25 cellular contexts compared by ENCODE assay signal in the genomic region with DNA sequence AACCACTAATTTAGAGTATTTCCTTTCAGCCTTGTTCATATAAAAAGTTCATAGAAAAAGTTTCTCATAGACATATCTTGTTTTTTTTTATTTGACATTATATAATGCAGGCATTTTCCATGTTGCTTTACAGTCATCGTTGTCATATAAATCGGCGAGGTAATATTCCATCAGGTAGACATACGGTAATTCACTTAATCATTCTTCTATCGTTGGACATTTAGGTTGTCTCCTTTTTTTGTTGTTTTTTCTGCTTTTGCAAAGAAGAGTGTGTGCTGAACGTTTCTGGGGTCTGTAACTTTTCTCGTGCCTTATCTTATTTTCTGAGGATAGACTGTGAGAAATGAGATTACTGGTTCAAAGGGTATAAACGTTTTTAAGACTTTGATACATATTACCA.
DNase-seq lines count a peak whose midpoint lies in the region; ATAC-seq and TF ChIP-seq lines count a peak whose summit lies in the region.
"Had no signal": no experiment of that assay in that cellular context is flagged by ENCODE, and none has a peak within 500 bp of the region (broad histone marks: within the 10 kb centered on the region; RNA-seq: fewer than 3 reads in every experiment).

No MANE protein-coding gene starts in this region.

- H3K9me3 ChIP-seq in heart right ventricle = no peaks in the 10 kb centered on the region
- no peaks in the 10 kb centered on the region for H3K9me3 ChIP-seq in heart left ventricle
- no peaks in the 10 kb centered on the region for H3K9me3 ChIP-seq in Karpas-422 (ENCODE audit: low read length)
- H3K9me3 ChIP-seq: breast epithelium, mucosa of descending colon, ovary, suprapubic skin, upper lobe of right lung had no signal

- H3K9me3 Mint-ChIP-seq in stimulated activated naive CD8-positive, alpha-beta T cell treated with anti-CD3 and anti-CD28 coated beads, Interleukin-15, amount 100 ng/mL, for 72 hours = no peaks in the 10 kb centered on the region
- H3K9me3 Mint-ChIP-seq: nephron progenitor cell had no signal

- no peaks in the 10 kb centered on the region for H3K79me2 ChIP-seq in Karpas-422 (ENCODE audit: low read length)

- no peaks in the 10 kb centered on the region for H3K9me2 ChIP-seq in Karpas-422 (replicated peaks; ENCODE audit: insufficient read depth, low read length)

- peak overlapping the region in 1 of 2 donors; percentile 53 for H3K4me3 Mint-ChIP-seq in stimulated activated naive CD8-positive, alpha-beta T cell treated with anti-CD3 and anti-CD28 coated beads, Interleukin-15, amount 100 ng/mL, for 72 hours
- H3K4me3 Mint-ChIP-seq: nephron progenitor cell had no signal

- H3K9ac ChIP-seq in Karpas-422 (ENCODE audit: low read length) = peak overlapping the region; percentile 48

- H3K27me3 Mint-ChIP-seq in stimulated activated naive CD8-positive, alpha-beta T cell treated with anti-CD3 and anti-CD28 coated beads, Interleukin-15, amount 100 ng/mL, for 72 hours = no peaks in the 10 kb centered on the region

- H3K27ac ChIP-seq in heart right ventricle = peak overlapping the region in 6 of 10 donors; percentile 5 to 87 (median 82)
- H3K27ac ChIP-seq in heart left ventricle = peak overlapping the region in 4 of 12 donors; percentile 2 to 89 (median 52)
- peak overlapping the region; percentile 97 for H3K27ac ChIP-seq in Karpas-422 (ENCODE audit: low read length)
- H3K27ac ChIP-seq in caudate nucleus (ENCODE audit: low read depth, low read length) = peak overlapping the region; percentile 39
- H3K27ac ChIP-seq: breast epithelium, HL-60, ovary, suprapubic skin, upper lobe of right lung had no signal

- intact Hi-C loops in heart right ventricle (cut with DNase I) = loop anchor here in 1 of 10 donors (10.0 kb wide), 1 partner anchor 49 kb away; no protein-coding TSS in a partner anchor
- intact Hi-C loops in heart left ventricle (cut with DNase I) = loop anchor here in 1 of 10 donors (1.0 kb wide), 1 partner anchor 43 kb away; no protein-coding TSS in a partner anchor

- no peaks in the 10 kb centered on the region for H4K20me1 ChIP-seq in Karpas-422 (ENCODE audit: insufficient read depth, low read depth, low read length)

- peak overlapping the region; percentile 11; the same call in 1 of the 2 replicates for H2AFZ ChIP-seq in Karpas-422 (ENCODE audit: low read length)

- H3K27me3 ChIP-seq in heart right ventricle (no peaks in the 10 kb centered on the region), heart left ventricle (no peaks in the 10 kb centered on the region), Karpas-422 (ENCODE audit: low read length) (no peaks in the 10 kb centered on the region)
- H3K27me3 ChIP-seq: breast epithelium, ovary, suprapubic skin, upper lobe of right lung had no signal

- H3K36me3 ChIP-seq in heart right ventricle (peaks cover 0 to 54% (median 0%) of the 10 kb centered on the region in 9 donors), heart left ventricle (peaks cover 0 to 46% (median 26%) of the 10 kb centered on the region in 9 donors), Karpas-422 (ENCODE audit: insufficient read depth, low read length) (no peaks in the 10 kb centered on the region)
- H3K36me3 ChIP-seq: breast epithelium, ovary, suprapubic skin, upper lobe of right lung had no signal

- DNase-seq in heart right ventricle (no peak), heart left ventricle (no peak), Karpas-422 (no peak), caudate nucleus (lab: John Stamatoyannopoulos, UW) (no peak)
- DNase-seq in stimulated activated naive CD8-positive, alpha-beta T cell treated with anti-CD3 and anti-CD28 coated beads, Interleukin-15, amount 100 ng/mL, for 72 hours = no peak
- DNase-seq: activated CD4-positive, alpha-beta T cell treated with anti-CD3 and anti-CD28 coated beads, Interleukin-2, amount 50 U/mL, for 1 hour; activated CD8-positive, alpha-beta memory T cell treated with anti-CD3 and anti-CD28 coated beads, Interleukin-2, amount 50 U/mL, for 4 hours; activated gamma-delta T cell; amniotic stem cell; effector memory CD4-positive, alpha-beta T cell; erythroblast; NCI-H510A treated with DMSO at 0.1 percent for 48 hours; nephron progenitor cell; ovary; PC-3; retina; Right ventricle myocardium superior; small intestine; upper lobe of right lung had no signal

- no peak for ATAC-seq in heart right ventricle
- no peak for ATAC-seq in heart left ventricle
- no peak for ATAC-seq in stimulated activated naive CD8-positive, alpha-beta T cell treated with anti-CD3 and anti-CD28 coated beads, Interleukin-15, amount 100 ng/mL, for 72 hours
- no peak for ATAC-seq in GM21423 (IDR thresholded peaks at IDR 0.05; ENCODE audit: unreplicated experiment)
- ATAC-seq in HG03280 (IDR thresholded peaks at IDR 0.05; ENCODE audit: unreplicated experiment) = no peak
- ATAC-seq: PC-3 had no signal

- H3K4me1 Mint-ChIP-seq in stimulated activated naive CD8-positive, alpha-beta T cell treated with anti-CD3 and anti-CD28 coated beads, Interleukin-15, amount 100 ng/mL, for 72 hours = peaks cover 87% of the 10 kb centered on the region

- no peak for TF ChIP-seq POLR2A in heart left ventricle (IDR thresholded peaks at IDR 0.05)

- no peak for TF ChIP-seq CTCF in heart right ventricle (IDR thresholded peaks at IDR 0.05)
- TF ChIP-seq CTCF in heart left ventricle (IDR thresholded peaks at IDR 0.05) = no peak

- WGBS in heart right ventricle, 2 donors = 81 to 86% methylated on average over 8 of the region's 8 CpGs
- WGBS in heart left ventricle, 4 donors = 83 to 90% (median 86%) methylated on average over 8 of the region's 8 CpGs

- H3K4me3 ChIP-seq in heart right ventricle (no peak overlapping the region), heart left ventricle (no peak overlapping the region), Karpas-422 (ENCODE audit: low read length) (peak overlapping the region; percentile 13; the same call in 1 of the 2 replicates)
- H3K4me3 ChIP-seq: breast epithelium, mucosa of descending colon, ovary, suprapubic skin, upper lobe of right lung had no signal

- H3K4me2 ChIP-seq in Karpas-422 (ENCODE audit: low read depth, low read length, poor library complexity, severe bottlenecking) = peak overlapping the region; percentile 66

- peak overlapping the region; percentile 36 to 91 for H3K27ac Mint-ChIP-seq in stimulated activated naive CD8-positive, alpha-beta T cell treated with anti-CD3 and anti-CD28 coated beads, Interleukin-15, amount 100 ng/mL, for 72 hours
- H3K27ac Mint-ChIP-seq: nephron progenitor cell had no signal

- H3K4me1 ChIP-seq in heart right ventricle (peaks cover 2 to 73% (median 51%) of the 10 kb centered on the region in 9 donors), heart left ventricle (peaks cover 0 to 63% (median 40%) of the 10 kb centered on the region in 12 donors), Karpas-422 (ENCODE audit: low read length) (peaks cover 93% of the 10 kb centered on the region)
